8 cellular contexts compared by ENCODE assay signal in the genomic region with DNA sequence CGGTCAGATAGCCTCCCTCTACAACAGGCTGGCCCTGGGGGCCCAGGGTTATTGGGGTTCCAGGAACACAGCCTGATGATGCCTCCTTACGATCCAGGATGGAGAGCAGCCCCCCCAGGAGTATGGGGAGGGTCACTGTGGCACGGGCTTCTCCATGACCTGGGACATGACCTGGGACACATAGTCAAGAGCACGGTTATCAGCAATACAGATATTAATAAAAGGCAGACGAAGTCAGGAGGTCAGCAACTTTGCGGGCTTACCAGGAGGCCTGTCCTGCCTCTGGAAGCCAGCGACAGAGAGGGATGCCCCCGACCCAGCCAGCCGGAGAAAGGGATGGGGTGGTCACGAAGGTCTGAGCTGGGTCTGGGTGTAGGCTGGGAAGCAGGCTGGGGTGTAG. TPM values are rescaled to one million over a fixed set of nuclear protein-coding genes. Genes with fewer than 3 reads are reported as not detected.
DNase-seq lines count a peak whose midpoint lies in the region; ATAC-seq and TF ChIP-seq lines count a peak whose summit lies in the region.

No MANE protein-coding gene starts in this region.

- no peak for TF ChIP-seq EP300 in transverse colon (IDR thresholded peaks at IDR 0.05; ENCODE audit: low read depth)

- H3K27me3 ChIP-seq in liver (ENCODE audit: control insufficient read depth in 4 of 4, insufficient read depth in 4 of 4, low read length in 3 of 4) (no peaks in the 10 kb centered on the region), transverse colon (no peaks in the 10 kb centered on the region)

- 12% methylated on average over 10 of the region's 10 CpGs for WGBS in liver
- 4% methylated on average over 9 of the region's 10 CpGs; no CpG with 5 or more reads in 1 of the 2 donors for WGBS in transverse colon (ENCODE audit: low coverage in 1 of 2), 2 donors

- TF ChIP-seq CTCF in liver (IDR thresholded peaks at IDR 0.05; ENCODE audit: low read depth, low read length, missing input control) (no peak), transverse colon (IDR thresholded peaks at IDR 0.05) (no peak), GM10266 (IDR thresholded peaks at IDR 0.05; ENCODE audit: control insufficient read depth, insufficient read depth, low read depth, missing control alignments) (no peak)

- no peaks in the 10 kb centered on the region for H3K27me3 Mint-ChIP-seq in activated T-cell treated with anti-CD3 and anti-CD28 coated beads, Interleukin-2, amount 50 U/mL, for 4 hours (ENCODE audit: low read depth)
- H3K27me3 Mint-ChIP-seq in activated naive CD8-positive, alpha-beta T cell treated with anti-CD3 and anti-CD28 coated beads, Interleukin-2, amount 50 U/mL, for 24 hours = no peaks in the 10 kb centered on the region

- peak overlapping the region; percentile 95 for H3K27ac Mint-ChIP-seq in activated naive CD8-positive, alpha-beta T cell treated with anti-CD3 and anti-CD28 coated beads, Interleukin-2, amount 50 U/mL, for 24 hours

- no peak for ATAC-seq in activated T-cell treated with anti-CD3 and anti-CD28 coated beads, Interleukin-2, amount 50 U/mL, for 4 hours
- ATAC-seq in activated naive CD8-positive, alpha-beta T cell treated with anti-CD3 and anti-CD28 coated beads, Interleukin-2, amount 50 U/mL, for 24 hours = no peak

- H3K9ac ChIP-seq in liver (ENCODE audit: low read depth in 1 of 2, low read length in 2 of 2) = peak overlapping the region; percentile 72 to 94

- no peak for TF ChIP-seq RAD21 in liver (IDR thresholded peaks at IDR 0.05)

- H3K27ac ChIP-seq in liver (ENCODE audit: low read depth in 1 of 2, low read length in 2 of 2) (peak overlapping the region; percentile 90 to 91), transverse colon (peak overlapping the region; percentile 97 to 100 (median 97))

- peaks cover 22% of the 10 kb centered on the region for H3K36me3 Mint-ChIP-seq in activated T-cell treated with anti-CD3 and anti-CD28 coated beads, Interleukin-2, amount 50 U/mL, for 4 hours (ENCODE audit: insufficient read depth)
- peaks cover 36% of the 10 kb centered on the region for H3K36me3 Mint-ChIP-seq in activated naive CD8-positive, alpha-beta T cell treated with anti-CD3 and anti-CD28 coated beads, Interleukin-2, amount 50 U/mL, for 24 hours (ENCODE audit: low read depth)

- no peak for DNase-seq in activated T-cell treated with anti-CD3 and anti-CD28 coated beads, Interleukin-2, amount 50 U/mL, for 4 hours
- DNase-seq in activated T-cell treated with anti-CD3 and anti-CD28 coated beads, Interleukin-2, amount 50 U/mL, for 1 hour = no peak
- no peak for DNase-seq in activated naive CD8-positive, alpha-beta T cell treated with anti-CD3 and anti-CD28 coated beads, Interleukin-2, amount 50 U/mL, for 24 hours
- no peak for DNase-seq in transverse colon
- DNase-seq in amygdala (lab: John Stamatoyannopoulos, UW) = no peak
- no peak for DNase-seq in GM10266 (ENCODE audit: extremely low spot score)
- DNase-seq in superior temporal gyrus (ENCODE audit: extremely low spot score) = no peak

- no peaks in the 10 kb centered on the region for H3K9me3 Mint-ChIP-seq in activated T-cell treated with anti-CD3 and anti-CD28 coated beads, Interleukin-2, amount 50 U/mL, for 4 hours
- H3K9me3 Mint-ChIP-seq in activated naive CD8-positive, alpha-beta T cell treated with anti-CD3 and anti-CD28 coated beads, Interleukin-2, amount 50 U/mL, for 24 hours = no peaks in the 10 kb centered on the region

- peak overlapping the region; percentile 88 for H3K4me3 Mint-ChIP-seq in activated T-cell treated with anti-CD3 and anti-CD28 coated beads, Interleukin-2, amount 50 U/mL, for 4 hours
- peak overlapping the region; percentile 97 for H3K4me3 Mint-ChIP-seq in activated naive CD8-positive, alpha-beta T cell treated with anti-CD3 and anti-CD28 coated beads, Interleukin-2, amount 50 U/mL, for 24 hours

- intact Hi-C loops in transverse colon (cut with DNase I; ENCODE audit: low total_unique reads) = loop anchor here (10.0 kb wide), 1 partner anchor 132 kb away; the partner anchor contains the start of gene EDEM2

- H3K9me3 ChIP-seq in liver (ENCODE audit: control insufficient read depth in 4 of 4, low read length in 3 of 4) = no peaks in the 10 kb centered on the region
- no peaks in the 10 kb centered on the region for H3K9me3 ChIP-seq in transverse colon

- in situ Hi-C loops in transverse colon (cut with MboI; ENCODE audit: low pct_ligation_motif_present in 1 of 4, low pct_unique_long_range_greater_than_20kb in 1 of 4, low sequenced_read_pairs in 3 of 4) = no loop called here

- no peak for TF ChIP-seq POLR2A in transverse colon (IDR thresholded peaks at IDR 0.05)

- peak overlapping the region; percentile 82 to 89 (median 87) for H3K4me3 ChIP-seq in liver (ENCODE audit: low read depth in 1 of 3, low read length in 3 of 3)
- H3K4me3 ChIP-seq in transverse colon = peak overlapping the region; percentile 53 to 90 (median 75)

- peaks cover 13 to 28% (median 21%) of the 10 kb centered on the region in 4 donors for H3K36me3 ChIP-seq in liver (ENCODE audit: control insufficient read depth in 4 of 4, insufficient read depth in 3 of 4, low read depth in 1 of 4, low read length in 3 of 4)
- peaks cover 0 to 21% (median 0%) of the 10 kb centered on the region in 4 donors for H3K36me3 ChIP-seq in transverse colon

- H3K4me1 ChIP-seq in liver (ENCODE audit: control insufficient read depth in 4 of 4, insufficient read depth in 4 of 4, low read length in 3 of 4) = peaks cover 0 to 14% (median 7%) of the 10 kb centered on the region in 4 donors
- H3K4me1 ChIP-seq in transverse colon = peaks cover 8 to 19% (median 18%) of the 10 kb centered on the region in 4 donors

- peaks cover 20% of the 10 kb centered on the region for H3K4me1 Mint-ChIP-seq in activated T-cell treated with anti-CD3 and anti-CD28 coated beads, Interleukin-2, amount 50 U/mL, for 4 hours (ENCODE audit: low read depth)
- peaks cover 22% of the 10 kb centered on the region for H3K4me1 Mint-ChIP-seq in activated naive CD8-positive, alpha-beta T cell treated with anti-CD3 and anti-CD28 coated beads, Interleukin-2, amount 50 U/mL, for 24 hours

TF ChIP-seq in liver, 16 proteins besides CTCF, POLR2A, EP300 and RAD21:
- TF ChIP-seq RXRA (IDR thresholded peaks at IDR 0.05) = no peak
- TF ChIP-seq, protein P1, sequence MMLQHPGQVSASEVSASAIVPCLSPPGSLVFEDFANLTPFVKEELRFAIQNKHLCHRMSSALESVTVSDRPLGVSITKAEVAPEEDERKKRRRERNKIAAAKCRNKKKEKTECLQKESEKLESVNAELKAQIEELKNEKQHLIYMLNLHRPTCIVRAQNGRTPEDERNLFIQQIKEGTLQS (IDR thresholded peaks at IDR 0.05) = no peak
- TF ChIP-seq TAF1 (conservative IDR thresholded peaks at IDR 0.05) = no peak
- no peak for TF ChIP-seq HNF4A (conservative IDR thresholded peaks at IDR 0.05)
- no peak for TF ChIP-seq GABPA (IDR thresholded peaks at IDR 0.05 in 1 of 2, conservative IDR thresholded peaks at IDR 0.05 in 1 of 2)

RNA-seq across cellular contexts. Expression of gene MMP24OS, which starts 0.8 kb away (rescaled TPM):
- total RNA-seq in activated T-cell treated with anti-CD3 and anti-CD28 coated beads, Interleukin-2, amount 50 U/mL, for 4 hours = 10 to 100 TPM; 22.4 to 23.1 (median 22.9) TPM
- total RNA-seq in liver (1 to 10 TPM; 5.2 to 5.4 TPM), transverse colon (10 to 100 TPM; 32.4 to 81.1 (median 47.9) TPM)
- polyA plus RNA-seq in liver = 10 to 100 TPM; 15.2 to 16.0 TPM

RNA-seq across cellular contexts. Expression of gene EIF6, which starts 7.4 kb away (rescaled TPM):
- 100 to 1,000 TPM; 307 to 331 (median 310) TPM for total RNA-seq in activated T-cell treated with anti-CD3 and anti-CD28 coated beads, Interleukin-2, amount 50 U/mL, for 4 hours
- total RNA-seq in liver = 10 to 100 TPM; 60.8 to 71.3 TPM
- polyA plus RNA-seq in liver = 100 to 1,000 TPM; 140 to 160 TPM
- 100 to 1,000 TPM in 2 of 4 donors, 10 to 100 TPM in 2; 54.9 to 168 (median 100) TPM for total RNA-seq in transverse colon

RNA-seq across cellular contexts. Expression of gene FAM83C, which starts 15.1 kb away (rescaled TPM):
- total RNA-seq in activated T-cell treated with anti-CD3 and anti-CD28 coated beads, Interleukin-2, amount 50 U/mL, for 4 hours = not detected
- total RNA-seq in liver (under 1 TPM in 1 of 2 donors, not detected in 1; 0.05 TPM), transverse colon (under 1 TPM in 1 of 4 donors, not detected in 3; 0.14 TPM)
- polyA plus RNA-seq in liver = not detected

RNA-seq across cellular contexts. Expression of gene MMP24, which starts 50.6 kb away (rescaled TPM):
- not detected for total RNA-seq in activated T-cell treated with anti-CD3 and anti-CD28 coated beads, Interleukin-2, amount 50 U/mL, for 4 hours
- total RNA-seq in liver (under 1 TPM; 0.09 to 0.75 TPM), transverse colon (1 to 10 TPM in 1 of 4 donors, under 1 TPM in 3; 0.32 to 4.5 (median 0.61) TPM)
- polyA plus RNA-seq in liver = under 1 TPM; 0.11 to 0.73 TPM
